ENCODE assay signal across 14 cellular contexts in genomic region chr6:46293641-46294316, GRCh38.
DNase-seq lines count a peak whose midpoint lies in the region; ATAC-seq and TF ChIP-seq lines count a peak whose summit lies in the region.
"Had no signal": no experiment of that assay in that cellular context is flagged by ENCODE, and none has a peak within 500 bp of the region (broad histone marks: within the 10 kb centered on the region; RNA-seq: fewer than 3 reads in every experiment).

No MANE protein-coding gene starts in this region.

- no peak overlapping the region for H3K27ac ChIP-seq in thyroid gland
- H3K27ac ChIP-seq: prostate gland, testis had no signal

- H3K27me3 ChIP-seq in thyroid gland, result no peaks in the 10 kb centered on the region
- H3K27me3 ChIP-seq: testis had no signal

- DNase-seq in thyroid gland (no peak), hepatic stellate cell (ENCODE audit: low spot score) (no peak)
- DNase-seq in stimulated activated CD4-positive, alpha-beta T cell treated with anti-CD3 and anti-CD28 coated beads, Interleukin-12 subunit alpha, Interleukin-12 subunit beta, amount 100 ng/mL, for 4 hours, result no peak
- no peak for DNase-seq in stimulated activated naive CD8-positive, alpha-beta T cell treated with anti-CD3 and anti-CD28 coated beads, Interleukin-15, Interleukin-2, amounts not matched to agents 100 U/mL and 50 U/mL, for 24 hours
- DNase-seq: activated T-cell treated with anti-CD3 and anti-CD28 coated beads for 4 hours, mesenchymal stem cell, Right ventricle myocardium superior, testis had no signal

- peak; percentile 93 for ATAC-seq in GM18502 (IDR thresholded peaks at IDR 0.05; ENCODE audit: poor library complexity, unreplicated experiment)
- peak; percentile 96 for ATAC-seq in GM19455 (IDR thresholded peaks at IDR 0.05; ENCODE audit: unreplicated experiment)
- peak; percentile 77 for ATAC-seq in HG02840 (IDR thresholded peaks at IDR 0.05; ENCODE audit: low FRiP score, unreplicated experiment)
- ATAC-seq in HG03469 (IDR thresholded peaks at IDR 0.05; ENCODE audit: unreplicated experiment), result peak; percentile 83
- ATAC-seq in stimulated activated naive CD8-positive, alpha-beta T cell treated with anti-CD3 and anti-CD28 coated beads, Interleukin-15, Interleukin-2, amounts not matched to agents 100 U/mL and 50 U/mL, for 24 hours, result no peak
- ATAC-seq: HCT116 had no signal

- TF ChIP-seq POLR2A in thyroid gland (IDR thresholded peaks at IDR 0.05), result no peak

- no peaks in the 10 kb centered on the region for H3K4me1 ChIP-seq in thyroid gland
- H3K4me1 ChIP-seq: prostate gland, testis had no signal

- no peaks in the 10 kb centered on the region for H3K9me3 ChIP-seq in thyroid gland
- H3K9me3 ChIP-seq: prostate gland, testis had no signal

- H3K4me3 ChIP-seq in thyroid gland (replicated peaks in 1 of 3), result no peak overlapping the region
- H3K4me3 ChIP-seq: prostate gland, testis had no signal

- 91 to 93% methylated on average over 5 of the region's 5 CpGs for WGBS in thyroid gland, 2 donors

- TF ChIP-seq CTCF in thyroid gland (IDR thresholded peaks at IDR 0.05), result no peak

- intact Hi-C loops in thyroid gland (cut with DNase I), result no loop called here

- no peaks in the 10 kb centered on the region for H3K36me3 ChIP-seq in thyroid gland
- H3K36me3 ChIP-seq: prostate gland had no signal
